Comparison of ENCODE assay signal across 8 cellular contexts in genomic region chr3:182980204-182981037, GRCh38. TPM values are rescaled to one million over a fixed set of nuclear protein-coding genes. Genes with fewer than 3 reads are reported as not detected.
A peak's percentile ranks its signal among the peaks of the same experiment; 100 is the strongest.
DNase-seq lines count a peak whose midpoint lies in the region; ATAC-seq, FAIRE-seq and TF ChIP-seq lines count a peak whose summit lies in the region.

DCUN1D1 (minus strand) TSS chr3:182980538; CDS start chr3:182980489, 49 bp downstream.

- H3K4me1 ChIP-seq in A673 (ENCODE audit: insufficient read depth, low read length, poor library complexity, severe bottlenecking) = peaks cover 17% of the 10 kb centered on the region
- peaks cover 2 to 3% of the 10 kb centered on the region in 2 donors for H3K4me1 ChIP-seq in breast epithelium
- H3K4me1 ChIP-seq in small intestine (ENCODE audit: control insufficient read depth in 2 of 2, insufficient read depth in 1 of 2, low read depth in 1 of 2, low read length in 1 of 2) = peaks cover 2 to 4% of the 10 kb centered on the region in 2 donors

- H3K27me3 ChIP-seq in A673 (replicated peaks; ENCODE audit: insufficient read depth, low read depth, low read length, poor library complexity) (no peaks in the 10 kb centered on the region), WERI-Rb-1 (ENCODE audit: insufficient read depth, low read depth, severe bottlenecking) (no peaks in the 10 kb centered on the region), breast epithelium (no peaks in the 10 kb centered on the region), small intestine (ENCODE audit: control insufficient read depth in 2 of 2, insufficient read depth in 2 of 2, low read length in 2 of 2) (no peaks in the 10 kb centered on the region)

- CTCF ChIA-PET in A673 (lab: Charles Lee) = no interaction called here

- peak within 1 kb of the TSS; percentile 82 for H3K4me3 ChIP-seq in A673 (ENCODE audit: low read depth, low read length, poor library complexity, severe bottlenecking)
- H3K4me3 ChIP-seq in WERI-Rb-1 (ENCODE audit: low read depth, low read length) = peak within 1 kb of the TSS; percentile 97
- peak within 1 kb of the TSS; percentile 81 to 97 (median 95) for H3K4me3 ChIP-seq in breast epithelium
- H3K4me3 ChIP-seq in small intestine (ENCODE audit: low read depth in 1 of 2, low read length in 2 of 2) = peak within 1 kb of the TSS; percentile 98 to 99

- 0 to 1% (median 1%) methylated on average over 23 to 106 of the region's 106 CpGs for WGBS in small intestine, 3 donors

- TF ChIP-seq CTCF in A673 (conservative IDR thresholded peaks at IDR 0.05; ENCODE audit: low read depth, low read length) (no peak), WERI-Rb-1 (IDR thresholded peaks at IDR 0.05; ENCODE audit: low read depth, low read length) (no peak), breast epithelium (IDR thresholded peaks at IDR 0.05) (no peak)

- H3K9me3 ChIP-seq in A673 (ENCODE audit: low read depth, low read length, poor library complexity, severe bottlenecking) (no peaks in the 10 kb centered on the region), WERI-Rb-1 (ENCODE audit: severe bottlenecking) (no peaks in the 10 kb centered on the region), breast epithelium (no peaks in the 10 kb centered on the region), small intestine (ENCODE audit: control insufficient read depth, low read depth) (no peaks in the 10 kb centered on the region)

- POLR2A ChIA-PET in A673 (lab: Charles Lee; ENCODE audit: low non-redundant PET) = no interaction called here

- peak within 1 kb of the TSS; percentile 78 for H3K27ac ChIP-seq in A673 (ENCODE audit: low read depth, low read length, poor library complexity, severe bottlenecking)
- H3K27ac ChIP-seq in WERI-Rb-1 = peak within 1 kb of the TSS; percentile 75
- H3K27ac ChIP-seq in breast epithelium = peak within 1 kb of the TSS; percentile 89 to 96
- peak within 1 kb of the TSS; percentile 42 to 84 for H3K27ac ChIP-seq in small intestine (ENCODE audit: low read depth in 1 of 2, low read length in 1 of 2)

- intact Hi-C loops in A673 (cut with micrococcal nuclease; ENCODE audit: unreplicated experiment) = no loop called here
- intact Hi-C loops in breast epithelium (cut with DNase I; ENCODE audit: low total_unique reads) = no loop called here

- FAIRE-seq in small intestine (lab: Jason Lieb, UNC) = no peak

- peak; percentile 74 for ATAC-seq in GM18858 (IDR thresholded peaks at IDR 0.05; ENCODE audit: unreplicated experiment)
- ATAC-seq in HG03064 (IDR thresholded peaks at IDR 0.05; ENCODE audit: low read depth, unreplicated experiment) = peak; percentile 86

- no peak for TF ChIP-seq POLR2A in breast epithelium (IDR thresholded peaks at IDR 0.05)

- H3K36me3 ChIP-seq in A673 (ENCODE audit: insufficient read depth, low read length, poor library complexity, severe bottlenecking) = no peaks in the 10 kb centered on the region
- no peaks in the 10 kb centered on the region for H3K36me3 ChIP-seq in WERI-Rb-1
- H3K36me3 ChIP-seq in breast epithelium = no peaks in the 10 kb centered on the region
- H3K36me3 ChIP-seq in small intestine (ENCODE audit: control insufficient read depth in 2 of 2, insufficient read depth in 2 of 2, low read length in 2 of 2) = no peaks in the 10 kb centered on the region

- BruUV-seq in A673 (replicated peaks; lab: Mats Ljungman, UMichigan) = no TSS peak

- DNase-seq in A673 (ENCODE audit: low spot score) (peak; percentile 89), NCI-H2171 treated with DMSO at 0.1 percent for 48 hours (lab: John Stamatoyannopoulos, UW) (peak; percentile 72), WERI-Rb-1 (peak; percentile 91), breast epithelium (ENCODE audit: low spot score in 2 of 2) (peak; percentile 81 to 86), iPS-NIHi11 (ENCODE audit: low spot score) (peak; percentile 98), small intestine (peak; percentile 82)

RNA-seq across cellular contexts. Expression of gene DCUN1D1, which starts in this region (rescaled TPM):
- total RNA-seq in A673 (2021) = 60.9 and 75.3 TPM in 2 replicates
- 10 to 100 TPM; 24.9 to 55.5 (median 32.1) TPM for total RNA-seq in breast epithelium
- 10 to 100 TPM in 1 of 3 donors, 1 to 10 TPM in 2; 9.2 to 13.9 (median 9.6) TPM for polyA plus RNA-seq in small intestine

Comparison
In these comparisons a context has a peak if more than half of its experiments do, and no peak if none do; other contexts are left out.
1. Peak in every context shown above with its lines: DNase-seq, ATAC-seq, H3K4me3 ChIP-seq and H3K27ac ChIP-seq.